Comparison of ENCODE assay signal across 1 cellular context in genomic region chr7:10939237-10939910, GRCh38.
TF ChIP-seq lines count a peak whose summit lies in the region.

No MANE protein-coding gene starts in this region.

TF ChIP-seq in HEK293T, 16 proteins besides CTCF, POLR2A, EP300 and RAD21 (continued from another document):
- TF ChIP-seq, protein P1, sequence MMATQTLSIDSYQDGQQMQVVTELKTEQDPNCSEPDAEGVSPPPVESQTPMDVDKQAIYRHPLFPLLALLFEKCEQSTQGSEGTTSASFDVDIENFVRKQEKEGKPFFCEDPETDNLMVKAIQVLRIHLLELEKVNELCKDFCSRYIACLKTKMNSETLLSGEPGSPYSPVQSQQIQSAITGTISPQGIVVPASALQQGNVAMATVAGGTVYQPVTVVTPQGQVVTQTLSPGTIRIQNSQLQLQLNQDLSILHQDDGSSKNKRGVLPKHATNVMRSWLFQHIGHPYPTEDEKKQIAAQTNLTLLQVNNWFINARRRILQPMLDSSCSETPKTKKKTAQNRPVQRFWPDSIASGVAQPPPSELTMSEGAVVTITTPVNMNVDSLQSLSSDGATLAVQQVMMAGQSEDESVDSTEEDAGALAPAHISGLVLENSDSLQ (IDR thresholded peaks at IDR 0.05), result no peak
- TF ChIP-seq ELF4 (IDR thresholded peaks at IDR 0.05) (no peak), HDGF (IDR thresholded peaks at IDR 0.05; ENCODE audit: borderline replicate concordance) (no peak), NFRKB (IDR thresholded peaks at IDR 0.05) (no peak), L3MBTL2 (conservative IDR thresholded peaks at IDR 0.05) (no peak), FOXK2 (IDR thresholded peaks at IDR 0.05) (no peak), SP1 (IDR thresholded peaks at IDR 0.05) (no peak), BHLHE40 (IDR thresholded peaks at IDR 0.05; ENCODE audit: borderline replicate concordance) (no peak)
